15 cellular contexts compared by ENCODE assay signal in genomic region chr7:94067506-94067905, GRCh38.
"Had no signal": no experiment of that assay in that cellular context is flagged by ENCODE, and none has a peak within 500 bp of the region (broad histone marks: within the 10 kb centered on the region; RNA-seq: fewer than 3 reads in every experiment).

No MANE protein-coding gene starts in this region.

- DNase-seq: activated CD4-positive, alpha-beta T cell treated with anti-CD3 and anti-CD28 coated beads, Interleukin-2, amount 50 U/mL, for 1 hour; activated CD4-positive, CD25-positive, alpha-beta regulatory T cell; activated naive CD4-positive, alpha-beta T cell treated with anti-CD3 and anti-CD28 coated beads, Interleukin-2, amount 50 U/mL, for 16 hours; effector memory CD8-positive, alpha-beta T cell; gastrocnemius medialis; kidney; left ventricle myocardium inferior; nephron progenitor cell; sigmoid colon; stimulated activated CD4-positive, alpha-beta T cell treated with anti-CD3 and anti-CD28 coated beads, Interleukin-12 subunit alpha, Interleukin-12 subunit beta, amount 100 ng/mL, for 4 hours; stimulated activated naive CD4-positive, alpha-beta T cell treated with Interleukin-2 at 50 U/mL for 16 hours; T-helper 17 cell; upper lobe of right lung had no signal

- H3K4me3 ChIP-seq: gastrocnemius medialis, left ventricle myocardium inferior, sigmoid colon, suprapubic skin, upper lobe of right lung had no signal

- H3K27ac Mint-ChIP-seq: activated T-helper 2 cell treated with anti-CD3 and anti-CD28 coated beads, Interferon-gamma antibody, Interleukin-2, Interleukin-4, amounts not matched to agents 10 μg/mL and 5 μg/mL and 100 μg/mL, durations not matched to agents 14 hours and 24 hours and 36 hours; effector memory CD8-positive, alpha-beta T cell; nephron progenitor cell; T-helper 17 cell had no signal

- H3K9me3 ChIP-seq: gastrocnemius medialis, left ventricle myocardium inferior, sigmoid colon, suprapubic skin, upper lobe of right lung had no signal

- H3K4me1 ChIP-seq: gastrocnemius medialis, left ventricle myocardium inferior, sigmoid colon, suprapubic skin, upper lobe of right lung had no signal

- H3K36me3 ChIP-seq: gastrocnemius medialis, left ventricle myocardium inferior, sigmoid colon, suprapubic skin, upper lobe of right lung had no signal

- H3K27ac ChIP-seq: gastrocnemius medialis, left ventricle myocardium inferior, sigmoid colon, suprapubic skin, upper lobe of right lung had no signal

- H3K27me3 ChIP-seq: gastrocnemius medialis, sigmoid colon, suprapubic skin, upper lobe of right lung had no signal

- ATAC-seq: effector memory CD8-positive, alpha-beta T cell; gastrocnemius medialis; T-helper 17 cell; upper lobe of right lung had no signal

- H3K9me3 Mint-ChIP-seq: activated T-helper 2 cell treated with anti-CD3 and anti-CD28 coated beads, Interferon-gamma antibody, Interleukin-2, Interleukin-4, amounts not matched to agents 10 μg/mL and 5 μg/mL and 100 μg/mL, durations not matched to agents 14 hours and 24 hours and 36 hours; effector memory CD8-positive, alpha-beta T cell; nephron progenitor cell had no signal

- H3K4me3 Mint-ChIP-seq: effector memory CD8-positive, alpha-beta T cell; nephron progenitor cell; T-helper 17 cell had no signal
